3 cellular contexts compared by ENCODE assay signal in the genomic region with DNA sequence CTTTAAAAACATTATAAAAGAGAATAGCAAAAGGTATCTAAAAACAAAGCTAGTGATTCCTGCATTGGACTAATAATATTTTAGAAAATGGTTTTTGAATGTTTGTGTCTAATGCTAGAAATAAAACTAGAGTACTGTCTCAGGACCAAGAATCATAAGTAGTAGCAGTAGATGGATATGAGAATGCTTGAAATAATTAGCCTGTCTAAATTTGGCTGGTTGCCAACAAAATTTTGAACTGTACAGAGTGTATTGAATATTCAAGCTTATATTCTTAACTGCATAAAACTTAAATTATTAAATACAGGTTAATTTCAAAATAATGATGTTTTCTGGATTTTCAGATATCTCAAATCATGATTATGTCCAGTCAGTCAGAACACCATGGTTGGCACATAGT.
A peak's percentile ranks its signal among the peaks of the same experiment; 100 is the strongest.
TF ChIP-seq lines count a peak whose summit lies in the region.

No MANE protein-coding gene starts in this region.

TF ChIP-seq in SK-N-SH, 30 proteins besides CTCF, POLR2A, EP300 and RAD21 (continued from another document):
- TF ChIP-seq, protein P1, sequence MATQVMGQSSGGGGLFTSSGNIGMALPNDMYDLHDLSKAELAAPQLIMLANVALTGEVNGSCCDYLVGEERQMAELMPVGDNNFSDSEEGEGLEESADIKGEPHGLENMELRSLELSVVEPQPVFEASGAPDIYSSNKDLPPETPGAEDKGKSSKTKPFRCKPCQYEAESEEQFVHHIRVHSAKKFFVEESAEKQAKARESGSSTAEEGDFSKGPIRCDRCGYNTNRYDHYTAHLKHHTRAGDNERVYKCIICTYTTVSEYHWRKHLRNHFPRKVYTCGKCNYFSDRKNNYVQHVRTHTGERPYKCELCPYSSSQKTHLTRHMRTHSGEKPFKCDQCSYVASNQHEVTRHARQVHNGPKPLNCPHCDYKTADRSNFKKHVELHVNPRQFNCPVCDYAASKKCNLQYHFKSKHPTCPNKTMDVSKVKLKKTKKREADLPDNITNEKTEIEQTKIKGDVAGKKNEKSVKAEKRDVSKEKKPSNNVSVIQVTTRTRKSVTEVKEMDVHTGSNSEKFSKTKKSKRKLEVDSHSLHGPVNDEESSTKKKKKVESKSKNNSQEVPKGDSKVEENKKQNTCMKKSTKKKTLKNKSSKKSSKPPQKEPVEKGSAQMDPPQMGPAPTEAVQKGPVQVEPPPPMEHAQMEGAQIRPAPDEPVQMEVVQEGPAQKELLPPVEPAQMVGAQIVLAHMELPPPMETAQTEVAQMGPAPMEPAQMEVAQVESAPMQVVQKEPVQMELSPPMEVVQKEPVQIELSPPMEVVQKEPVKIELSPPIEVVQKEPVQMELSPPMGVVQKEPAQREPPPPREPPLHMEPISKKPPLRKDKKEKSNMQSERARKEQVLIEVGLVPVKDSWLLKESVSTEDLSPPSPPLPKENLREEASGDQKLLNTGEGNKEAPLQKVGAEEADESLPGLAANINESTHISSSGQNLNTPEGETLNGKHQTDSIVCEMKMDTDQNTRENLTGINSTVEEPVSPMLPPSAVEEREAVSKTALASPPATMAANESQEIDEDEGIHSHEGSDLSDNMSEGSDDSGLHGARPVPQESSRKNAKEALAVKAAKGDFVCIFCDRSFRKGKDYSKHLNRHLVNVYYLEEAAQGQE (IDR thresholded peaks at IDR 0.05; ENCODE audit: low read depth, low read length): no peak

TF ChIP-seq in SK-N-SH treated with all-trans-retinoic acid at 6 μM for 48 hours, 23 proteins besides CTCF, POLR2A, EP300 and RAD21 (continued from another document):
- TF ChIP-seq, protein P2, sequence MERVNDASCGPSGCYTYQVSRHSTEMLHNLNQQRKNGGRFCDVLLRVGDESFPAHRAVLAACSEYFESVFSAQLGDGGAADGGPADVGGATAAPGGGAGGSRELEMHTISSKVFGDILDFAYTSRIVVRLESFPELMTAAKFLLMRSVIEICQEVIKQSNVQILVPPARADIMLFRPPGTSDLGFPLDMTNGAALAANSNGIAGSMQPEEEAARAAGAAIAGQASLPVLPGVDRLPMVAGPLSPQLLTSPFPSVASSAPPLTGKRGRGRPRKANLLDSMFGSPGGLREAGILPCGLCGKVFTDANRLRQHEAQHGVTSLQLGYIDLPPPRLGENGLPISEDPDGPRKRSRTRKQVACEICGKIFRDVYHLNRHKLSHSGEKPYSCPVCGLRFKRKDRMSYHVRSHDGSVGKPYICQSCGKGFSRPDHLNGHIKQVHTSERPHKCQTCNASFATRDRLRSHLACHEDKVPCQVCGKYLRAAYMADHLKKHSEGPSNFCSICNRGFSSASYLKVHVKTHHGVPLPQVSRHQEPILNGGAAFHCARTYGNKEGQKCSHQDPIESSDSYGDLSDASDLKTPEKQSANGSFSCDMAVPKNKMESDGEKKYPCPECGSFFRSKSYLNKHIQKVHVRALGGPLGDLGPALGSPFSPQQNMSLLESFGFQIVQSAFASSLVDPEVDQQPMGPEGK (CRISPR knock-in tag; IDR thresholded peaks at IDR 0.05; ENCODE audit: borderline replicate concordance): no peak
TF ChIP-seq in SK-N-SH treated with all-trans-retinoic acid at 6 μM for 48 hours: peak in this region for 0.

TF ChIP-seq in Ishikawa, 13 proteins besides CTCF, POLR2A, EP300 and RAD21 (continued from another document):
- TF ChIP-seq, protein P3, sequence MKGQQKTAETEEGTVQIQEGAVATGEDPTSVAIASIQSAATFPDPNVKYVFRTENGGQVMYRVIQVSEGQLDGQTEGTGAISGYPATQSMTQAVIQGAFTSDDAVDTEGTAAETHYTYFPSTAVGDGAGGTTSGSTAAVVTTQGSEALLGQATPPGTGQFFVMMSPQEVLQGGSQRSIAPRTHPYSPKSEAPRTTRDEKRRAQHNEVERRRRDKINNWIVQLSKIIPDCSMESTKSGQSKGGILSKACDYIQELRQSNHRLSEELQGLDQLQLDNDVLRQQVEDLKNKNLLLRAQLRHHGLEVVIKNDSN (IDR thresholded peaks at IDR 0.05): no peak
- TF ChIP-seq TAF1 (IDR thresholded peaks at IDR 0.05; ENCODE audit: low read depth) (no peak), EGR1 (IDR thresholded peaks at IDR 0.05) (no peak), FOXM1 (IDR thresholded peaks at IDR 0.05; ENCODE audit: borderline replicate concordance, low read depth) (no peak), ZBTB7A (IDR thresholded peaks at IDR 0.05; ENCODE audit: low read depth) (no peak), NFIC (IDR thresholded peaks at IDR 0.05) (peak; percentile 71), TEAD4 (IDR thresholded peaks at IDR 0.05) (no peak)
